Comparison of ENCODE assay signal across 13 cellular contexts in genomic region chr17:77857306-77857555, GRCh38.
DNase-seq lines count a peak whose midpoint lies in the region; ATAC-seq and TF ChIP-seq lines count a peak whose summit lies in the region.
"Had no signal": no experiment of that assay in that cellular context is flagged by ENCODE, and none has a peak within 500 bp of the region (broad histone marks: within the 10 kb centered on the region; RNA-seq: fewer than 3 reads in every experiment).

No MANE protein-coding gene starts in this region.

- 60% methylated on average over 3 of the region's 3 CpGs for WGBS in thymus

- intact Hi-C loops in CD8-positive, alpha-beta T cell (cut with DNase I, micrococcal nuclease): no loop called here

- peaks cover 3% of the 10 kb centered on the region for H3K9me3 Mint-ChIP-seq in activated CD4-positive, alpha-beta T cell treated with anti-CD3 and anti-CD28 coated beads, Interleukin-2, amount 10 ng/mL, durations not matched to agents 7 days and 5 days
- H3K9me3 Mint-ChIP-seq in CD8-positive, alpha-beta T cell: no peaks in the 10 kb centered on the region

- no peaks in the 10 kb centered on the region for H3K9me3 ChIP-seq in CD8-positive, alpha-beta T cell (ENCODE audit: low read length)
- no peaks in the 10 kb centered on the region for H3K9me3 ChIP-seq in T-helper 17 cell (ENCODE audit: control insufficient read depth, low read length, poor library complexity, severe bottlenecking)
- no peaks in the 10 kb centered on the region for H3K9me3 ChIP-seq in thymus (ENCODE audit: control insufficient read depth)
- H3K9me3 ChIP-seq: BLaER1 had no signal

- ATAC-seq in CD8-positive, alpha-beta T cell: peak; percentile 17
- no peak for ATAC-seq in T-helper 17 cell
- ATAC-seq: GM12878 had no signal

- H3K4me3 ChIP-seq in CD8-positive, alpha-beta T cell (ENCODE audit: low read depth, low read length): no peak overlapping the region
- no peak overlapping the region for H3K4me3 ChIP-seq in thymus (ENCODE audit: low read length)
- H3K4me3 ChIP-seq: BLaER1, GM12878, GM23248 had no signal

- no peaks in the 10 kb centered on the region for H3K36me3 ChIP-seq in CD8-positive, alpha-beta T cell (ENCODE audit: insufficient read depth, low read length)
- no peaks in the 10 kb centered on the region for H3K36me3 ChIP-seq in thymus (ENCODE audit: control insufficient read depth, insufficient read depth)
- H3K36me3 ChIP-seq: BLaER1 had no signal

- H3K27me3 Mint-ChIP-seq in activated CD4-positive, alpha-beta T cell treated with anti-CD3 and anti-CD28 coated beads, Interleukin-2, amount 10 ng/mL, durations not matched to agents 7 days and 5 days: peaks cover 8% of the 10 kb centered on the region
- H3K27me3 Mint-ChIP-seq in CD8-positive, alpha-beta T cell (ENCODE audit: low read depth): no peaks in the 10 kb centered on the region
- H3K27me3 Mint-ChIP-seq in T-helper 17 cell: no peaks in the 10 kb centered on the region

- POLR2A ChIA-PET in activated CD4-positive, alpha-beta T cell treated with anti-CD3 and anti-CD28 coated beads, Interleukin-2, amount 10 ng/mL, durations not matched to agents 7 days and 5 days (lab: Charles Lee): no interaction called here
- POLR2A ChIA-PET in CD8-positive, alpha-beta T cell (lab: Charles Lee): no interaction called here

- TF ChIP-seq CTCF in CD8-positive, alpha-beta T cell (IDR thresholded peaks at IDR 0.05): no peak

- peaks cover 12% of the 10 kb centered on the region for H3K4me1 ChIP-seq in CD8-positive, alpha-beta T cell (ENCODE audit: insufficient read depth, low read length)
- H3K4me1 ChIP-seq in thymus (ENCODE audit: control insufficient read depth, insufficient read depth, low read length): peaks cover 52% of the 10 kb centered on the region

- H3K27ac ChIP-seq in CD8-positive, alpha-beta T cell (ENCODE audit: low read depth, low read length): no peak overlapping the region
- peak overlapping the region; percentile 94 for H3K27ac ChIP-seq in thymus (ENCODE audit: low read depth)
- H3K27ac ChIP-seq: BLaER1, GM23248 had no signal

- peak overlapping the region; percentile 10 for H3K27ac Mint-ChIP-seq in activated CD4-positive, alpha-beta T cell treated with anti-CD3 and anti-CD28 coated beads, Interleukin-2, amount 10 ng/mL, durations not matched to agents 7 days and 5 days
- no peak overlapping the region for H3K27ac Mint-ChIP-seq in CD8-positive, alpha-beta T cell
- peak overlapping the region; percentile 73 for H3K27ac Mint-ChIP-seq in T-helper 17 cell

- peaks cover 14% of the 10 kb centered on the region for H3K4me1 Mint-ChIP-seq in activated CD4-positive, alpha-beta T cell treated with anti-CD3 and anti-CD28 coated beads, Interleukin-2, amount 10 ng/mL, durations not matched to agents 7 days and 5 days
- peaks cover 28% of the 10 kb centered on the region for H3K4me1 Mint-ChIP-seq in CD8-positive, alpha-beta T cell (ENCODE audit: low read depth)
- H3K4me1 Mint-ChIP-seq in T-helper 17 cell: peaks cover 5% of the 10 kb centered on the region

- DNase-seq in activated CD4-positive, alpha-beta T cell treated with anti-CD3 and anti-CD28 coated beads, Interleukin-2, amount 10 ng/mL, durations not matched to agents 7 days and 5 days: no peak
- no peak for DNase-seq in activated CD4-positive, alpha-beta T cell treated with anti-CD3 and anti-CD28 coated beads for 4 hours
- no peak for DNase-seq in CD8-positive, alpha-beta T cell
- no peak for DNase-seq in T-helper 17 cell
- DNase-seq in EL: no peak
- DNase-seq in stimulated activated CD4-positive, alpha-beta T cell treated with anti-CD3 and anti-CD28 coated beads, Interleukin-4, amount 100 ng/mL, for 24 hours: no peak
- DNase-seq: 8988T, AML-193, DMS53, GM23248 had no signal

- no peak overlapping the region for H3K4me3 Mint-ChIP-seq in activated CD4-positive, alpha-beta T cell treated with anti-CD3 and anti-CD28 coated beads, Interleukin-2, amount 10 ng/mL, durations not matched to agents 7 days and 5 days
- H3K4me3 Mint-ChIP-seq in CD8-positive, alpha-beta T cell: no peak overlapping the region
- no peak overlapping the region for H3K4me3 Mint-ChIP-seq in T-helper 17 cell

- H3K27me3 ChIP-seq in CD8-positive, alpha-beta T cell (ENCODE audit: insufficient read depth, low read length): no peaks in the 10 kb centered on the region
- H3K27me3 ChIP-seq in thymus (ENCODE audit: control insufficient read depth, insufficient read depth): no peaks in the 10 kb centered on the region
- H3K27me3 ChIP-seq: BLaER1 had no signal

- peaks cover 2% of the 10 kb centered on the region for H3K36me3 Mint-ChIP-seq in activated CD4-positive, alpha-beta T cell treated with anti-CD3 and anti-CD28 coated beads, Interleukin-2, amount 10 ng/mL, durations not matched to agents 7 days and 5 days (ENCODE audit: low read depth)
- no peaks in the 10 kb centered on the region for H3K36me3 Mint-ChIP-seq in CD8-positive, alpha-beta T cell
- no peaks in the 10 kb centered on the region for H3K36me3 Mint-ChIP-seq in T-helper 17 cell (ENCODE audit: low read depth)

- CTCF ChIA-PET in activated CD4-positive, alpha-beta T cell treated with anti-CD3 and anti-CD28 coated beads, Interleukin-2, amount 10 ng/mL, durations not matched to agents 7 days and 5 days (lab: Charles Lee): interaction anchor here (1.1 kb wide), 1 partner anchor 13 kb away, joined by 5 read pairs; no protein-coding TSS in a partner anchor
- CTCF ChIA-PET in CD8-positive, alpha-beta T cell (lab: Charles Lee): no interaction called here
